Comparison of ENCODE assay signal across 28 cellular contexts in the genomic region with DNA sequence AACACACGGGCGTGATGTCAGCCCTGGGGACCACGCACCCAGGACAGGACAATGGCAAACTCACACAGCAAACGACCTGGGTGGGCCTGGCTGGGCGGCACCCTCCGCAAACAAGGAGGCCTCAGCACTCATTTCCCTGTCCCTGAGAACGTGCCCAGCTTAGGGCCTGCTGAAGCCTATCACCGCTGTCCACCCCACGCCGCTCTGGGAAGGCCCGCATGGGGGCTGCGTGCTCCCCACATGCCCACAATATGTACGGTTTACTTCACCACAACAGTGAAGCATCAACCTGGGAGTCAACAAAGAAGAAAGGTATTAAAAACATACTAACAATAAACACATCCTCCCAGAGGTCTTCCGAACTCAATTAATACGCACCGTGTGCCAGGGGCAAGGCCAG.
"Had no signal": no experiment of that assay in that cellular context is flagged by ENCODE, and none has a peak within 500 bp of the region (broad histone marks: within the 10 kb centered on the region; RNA-seq: fewer than 3 reads in every experiment).

No MANE protein-coding gene starts in this region.

- H3K4me3 ChIP-seq: pancreas, prostate gland, right lobe of liver, sigmoid colon, suprapubic skin, testis, tibial artery, transverse colon, upper lobe of right lung, vagina had no signal

- ATAC-seq: naive thymus-derived CD4-positive, alpha-beta T cell; natural killer cell; pancreas; right cardiac atrium; right lobe of liver; stimulated activated effector memory CD8-positive, alpha-beta T cell treated with anti-CD3 and anti-CD28 coated beads, Interleukin-12 subunit alpha, Interleukin-12 subunit beta, amount 100 ng/mL, for 72 hours; stimulated activated naive B cell treated with anti-CD40 and anti-IgM and Interleukin-4, amounts not matched to agents 10 μg/mL and 1 μg/mL and 100 μg/mL, for 72 hours; upper lobe of right lung had no signal

- H3K36me3 Mint-ChIP-seq: natural killer cell had no signal

- H3K27ac ChIP-seq: neutrophil, pancreas, prostate gland, right lobe of liver, sigmoid colon, suprapubic skin, testis, tibial artery, transverse colon, upper lobe of right lung, vagina had no signal

- H3K9me3 Mint-ChIP-seq: naive thymus-derived CD4-positive, alpha-beta T cell; natural killer cell; nephron; stimulated activated effector memory CD8-positive, alpha-beta T cell treated with anti-CD3 and anti-CD28 coated beads, Interleukin-12 subunit alpha, Interleukin-12 subunit beta, amount 100 ng/mL, for 72 hours; stimulated activated naive B cell treated with anti-CD40 and anti-IgM and Interleukin-4, amounts not matched to agents 10 μg/mL and 1 μg/mL and 100 μg/mL, for 72 hours; stimulated activated naive CD8-positive, alpha-beta T cell treated with anti-CD3 and anti-CD28 coated beads, Interleukin-15, Interleukin-2, amounts not matched to agents 100 ng/mL and 50 ng/mL, for 24 hours; type B pancreatic cell had no signal

- H3K27ac Mint-ChIP-seq: naive thymus-derived CD4-positive, alpha-beta T cell; natural killer cell; nephron; stimulated activated effector memory CD8-positive, alpha-beta T cell treated with anti-CD3 and anti-CD28 coated beads, Interleukin-12 subunit alpha, Interleukin-12 subunit beta, amount 100 ng/mL, for 72 hours; stimulated activated naive B cell treated with anti-CD40 and anti-IgM and Interleukin-4, amounts not matched to agents 10 μg/mL and 1 μg/mL and 100 μg/mL, for 72 hours; stimulated activated naive CD8-positive, alpha-beta T cell treated with anti-CD3 and anti-CD28 coated beads, Interleukin-15, Interleukin-2, amounts not matched to agents 100 ng/mL and 50 ng/mL, for 24 hours; type B pancreatic cell had no signal

- H3K27me3 ChIP-seq: neutrophil, pancreas, right lobe of liver, sigmoid colon, suprapubic skin, testis, tibial artery, transverse colon, upper lobe of right lung, vagina had no signal

- H3K9me3 ChIP-seq: neutrophil, pancreas, prostate gland, right lobe of liver, sigmoid colon, suprapubic skin, testis, tibial artery, transverse colon, upper lobe of right lung, vagina had no signal

- H3K4me1 ChIP-seq: pancreas, prostate gland, right lobe of liver, sigmoid colon, testis, tibial artery, transverse colon, upper lobe of right lung, vagina had no signal

- FAIRE-seq: pancreas, small intestine had no signal

- H3K4me3 Mint-ChIP-seq: naive thymus-derived CD4-positive, alpha-beta T cell; natural killer cell; nephron; stimulated activated effector memory CD8-positive, alpha-beta T cell treated with anti-CD3 and anti-CD28 coated beads, Interleukin-12 subunit alpha, Interleukin-12 subunit beta, amount 100 ng/mL, for 72 hours; stimulated activated naive B cell treated with anti-CD40 and anti-IgM and Interleukin-4, amounts not matched to agents 10 μg/mL and 1 μg/mL and 100 μg/mL, for 72 hours; stimulated activated naive CD8-positive, alpha-beta T cell treated with anti-CD3 and anti-CD28 coated beads, Interleukin-15, Interleukin-2, amounts not matched to agents 100 ng/mL and 50 ng/mL, for 24 hours; type B pancreatic cell had no signal

- H3K4me1 Mint-ChIP-seq: nephron had no signal

- DNase-seq: naive thymus-derived CD4-positive, alpha-beta T cell; natural killer cell; nucleus accumbens; retina; right lobe of liver; sigmoid colon; small intestine; stimulated activated CD4-positive, alpha-beta T cell treated with anti-CD3 and anti-CD28 coated beads, Interleukin-15, amount 100 ng/mL, for 24 hours; stimulated activated CD4-positive, alpha-beta T cell treated with anti-CD3 and anti-CD28 coated beads, Interleukin-2, amount 100 ng/mL, for 24 hours; stimulated activated CD4-positive, alpha-beta T cell treated with anti-CD3 and anti-CD28 coated beads, Interleukin-2, amount 100 ng/mL, for 48 hours; stimulated activated CD4-positive, alpha-beta T cell treated with anti-CD3 and anti-CD28 coated beads, Interleukin-4, amount 100 ng/mL, for 24 hours; stimulated activated naive B cell treated with anti-CD40 and anti-IgM and Interleukin-4, amounts not matched to agents 10 μg/mL and 1 μg/mL and 100 μg/mL, for 72 hours; stimulated activated naive CD4-positive, alpha-beta T cell treated with Interleukin-2 at 50 U/mL for 16 hours; substantia nigra; testis; tibial artery; transverse colon; upper lobe of right lung had no signal

- H3K27me3 Mint-ChIP-seq: naive thymus-derived CD4-positive, alpha-beta T cell; stimulated activated naive B cell treated with anti-CD40 and anti-IgM and Interleukin-4, amounts not matched to agents 10 μg/mL and 1 μg/mL and 100 μg/mL, for 72 hours; stimulated activated naive CD8-positive, alpha-beta T cell treated with anti-CD3 and anti-CD28 coated beads, Interleukin-15, Interleukin-2, amounts not matched to agents 100 ng/mL and 50 ng/mL, for 24 hours; type B pancreatic cell had no signal
